In genomic region chr3:52216585-52217408, GRCh38 we compare ENCODE assay signal across 8 cellular contexts. TPM values are rescaled to one million over a fixed set of nuclear protein-coding genes. Genes with fewer than 3 reads are reported as not detected.
DNase-seq lines count a peak whose midpoint lies in the region; FAIRE-seq and TF ChIP-seq lines count a peak whose summit lies in the region.

No MANE protein-coding gene starts in this region.

- H3K36me3 ChIP-seq in keratinocyte (ENCODE audit: control insufficient read depth in 2 of 2, extremely low read depth in 1 of 2, insufficient read depth in 2 of 2, low read length in 2 of 2), result peaks cover 19 to 23% of the 10 kb centered on the region in 2 experiments

- H3K79me2 ChIP-seq in keratinocyte (ENCODE audit: control insufficient read depth, insufficient read depth, low read length), result no peaks in the 10 kb centered on the region

- TF ChIP-seq CTCF in keratinocyte (optimal IDR thresholded peaks at IDR 0.05 in 1 of 3, IDR thresholded peaks at IDR 0.05 in 1 of 3, conservative IDR thresholded peaks at IDR 0.05 in 1 of 3; ENCODE audit: extremely low read depth in 1 of 3, insufficient read depth in 2 of 3, low read length in 3 of 3), result no peak

- peak; percentile 100 for FAIRE-seq in keratinocyte (lab: Jason Lieb, UNC)

- no peaks in the 10 kb centered on the region for H3K9me3 ChIP-seq in keratinocyte (ENCODE audit: control insufficient read depth, low read depth, low read length)

- peaks cover 3% of the 10 kb centered on the region for H3K9me1 ChIP-seq in keratinocyte (ENCODE audit: control insufficient read depth, extremely low read depth, insufficient read depth, low read length)

- peaks cover 22% of the 10 kb centered on the region for H3K4me1 ChIP-seq in keratinocyte (ENCODE audit: control insufficient read depth, extremely low read depth, insufficient read depth, low read length)

- DNase-seq in GF-D8 (lab: John Stamatoyannopoulos, UW) (peak; percentile 49), SHP77 treated with DMSO at 0.1 percent for 48 hours (lab: John Stamatoyannopoulos, UW) (peak; percentile 51), astrocyte of the hippocampus (ENCODE audit: low read depth, low spot score) (peak; percentile 83), keratinocyte (ENCODE audit: low read depth, low spot score) (peak; percentile 65), iPS-NIHi7 (ENCODE audit: extremely low spot score) (no peak), NCI-H1048 (lab: John Stamatoyannopoulos, UW) (no peak), hypothalamus (lab: John Stamatoyannopoulos, UW) (no peak)
- peak; percentile 17 to 40 for DNase-seq in stimulated activated CD8-positive, alpha-beta memory T cell treated with anti-CD3 and anti-CD28 coated beads, Interleukin-15, amount 100 ng/mL, for 48 hours (ENCODE audit: low read depth in 2 of 2)

- dilution Hi-C loops in keratinocyte (cut with MboI; ENCODE audit: extremely low pct_ligation_motif_present, low sequenced_read_pairs), result no loop called here

- H4K20me1 ChIP-seq in keratinocyte (ENCODE audit: control insufficient read depth, extremely low read depth, insufficient read depth, low read length), result no peaks in the 10 kb centered on the region

- no peak overlapping the region for H2AFZ ChIP-seq in keratinocyte (ENCODE audit: control insufficient read depth, low read length)

- H3K9ac ChIP-seq in keratinocyte (ENCODE audit: control insufficient read depth, extremely low read depth, insufficient read depth, low read length), result peak overlapping the region; percentile 0

- H3K4me2 ChIP-seq in keratinocyte (ENCODE audit: control insufficient read depth, extremely low read depth, insufficient read depth, low read depth, low read length), result peak overlapping the region; percentile 75

- no peaks in the 10 kb centered on the region for H3K27me3 ChIP-seq in keratinocyte (ENCODE audit: control insufficient read depth, extremely low read depth, insufficient read depth, low read length)

- peak overlapping the region; percentile 59 for H3K27ac ChIP-seq in keratinocyte (ENCODE audit: control insufficient read depth, insufficient read depth, low read length)

- peak overlapping the region in 1 of 3 experiments; percentile 29 for H3K4me3 ChIP-seq in keratinocyte (ENCODE audit: control insufficient read depth in 2 of 3, extremely low read depth in 1 of 3, insufficient read depth in 2 of 3, low read depth in 1 of 3, low read length in 3 of 3)

RNA-seq across cellular contexts. Expression of gene TLR9, which starts 8.6 kb away (rescaled TPM):
- not detected in 3 replicates for polyA plus RNA-seq in keratinocyte
- not detected for polyA plus RNA-seq in keratinocyte (2011; ENCODE audit: low read depth)
- polyA plus RNA-seq in keratinocyte (2011; cell fraction: cytosol; rRNA removed), result not detected in 2 replicates
- polyA plus RNA-seq in keratinocyte (2011; cell fraction: nucleus; rRNA removed), result 0.12 and 0.18 TPM in 2 replicates
- polyA plus RNA-seq in keratinocyte (2012; ENCODE audit: low replicate concordance), result 0.20 TPM in 1 of 2 replicates, not detected in the other
- 0.13 TPM in 1 of 3 replicates, not detected in the others for polyA minus RNA-seq in keratinocyte
- polyA minus RNA-seq in keratinocyte (2011; cell fraction: cytosol; rRNA and poly(A)+ RNA removed), result not detected
- polyA minus RNA-seq in keratinocyte (2011; cell fraction: nucleus; rRNA and poly(A)+ RNA removed), result not detected in 2 replicates

RNA-seq across cellular contexts. Expression of gene ALAS1, which starts 18.8 kb away (rescaled TPM):
- 54.6 to 109 TPM (median 74.1 TPM) in 3 replicates for polyA plus RNA-seq in keratinocyte
- 31.4 TPM for polyA plus RNA-seq in keratinocyte (2011; ENCODE audit: low read depth)
- 70.5 and 82.2 TPM in 2 replicates for polyA plus RNA-seq in keratinocyte (2011; cell fraction: cytosol; rRNA removed)
- polyA plus RNA-seq in keratinocyte (2011; cell fraction: nucleus; rRNA removed), result 119 and 125 TPM in 2 replicates
- 51.4 and 67.5 TPM in 2 replicates for polyA plus RNA-seq in keratinocyte (2012; ENCODE audit: low replicate concordance)
- 48.8 to 118 TPM (median 51.9 TPM) in 3 replicates for polyA minus RNA-seq in keratinocyte
- polyA minus RNA-seq in keratinocyte (2011; cell fraction: cytosol; rRNA and poly(A)+ RNA removed), result 53.9 TPM
- 40.9 and 59.5 TPM in 2 replicates for polyA minus RNA-seq in keratinocyte (2011; cell fraction: nucleus; rRNA and poly(A)+ RNA removed)

RNA-seq across cellular contexts. Expression of gene TWF2, which starts 22.2 kb away (rescaled TPM):
- polyA plus RNA-seq in keratinocyte, result 70.4 to 113 TPM (median 77.0 TPM) in 3 replicates
- polyA plus RNA-seq in keratinocyte (2011; ENCODE audit: low read depth), result 17.4 TPM
- 66.4 and 134 TPM in 2 replicates for polyA plus RNA-seq in keratinocyte (2011; cell fraction: cytosol; rRNA removed)
- 63.2 and 86.3 TPM in 2 replicates for polyA plus RNA-seq in keratinocyte (2011; cell fraction: nucleus; rRNA removed)
- polyA plus RNA-seq in keratinocyte (2012; ENCODE audit: low replicate concordance), result 33.1 and 98.3 TPM in 2 replicates
- 57.0 to 139 TPM (median 67.1 TPM) in 3 replicates for polyA minus RNA-seq in keratinocyte
- 124 TPM for polyA minus RNA-seq in keratinocyte (2011; cell fraction: cytosol; rRNA and poly(A)+ RNA removed)
- 41.2 and 43.6 TPM in 2 replicates for polyA minus RNA-seq in keratinocyte (2011; cell fraction: nucleus; rRNA and poly(A)+ RNA removed)

RNA-seq across cellular contexts. Expression of gene PPM1M, which starts 28.8 kb away (rescaled TPM):
- 6.4 to 8.0 TPM (median 6.5 TPM) in 3 replicates for polyA plus RNA-seq in keratinocyte
- polyA plus RNA-seq in keratinocyte (2011; ENCODE audit: low read depth), result 3.3 TPM
- 4.8 and 6.3 TPM in 2 replicates for polyA plus RNA-seq in keratinocyte (2011; cell fraction: cytosol; rRNA removed)
- 10.4 and 10.6 TPM in 2 replicates for polyA plus RNA-seq in keratinocyte (2011; cell fraction: nucleus; rRNA removed)
- polyA plus RNA-seq in keratinocyte (2012; ENCODE audit: low replicate concordance), result 2.6 and 5.5 TPM in 2 replicates
- polyA minus RNA-seq in keratinocyte, result 7.5 to 11.3 TPM (median 10.0 TPM) in 3 replicates
- polyA minus RNA-seq in keratinocyte (2011; cell fraction: cytosol; rRNA and poly(A)+ RNA removed), result 9.0 TPM
- polyA minus RNA-seq in keratinocyte (2011; cell fraction: nucleus; rRNA and poly(A)+ RNA removed), result 2.0 and 3.7 TPM in 2 replicates

Comparison
In these comparisons a context has a peak if more than half of its experiments do, and no peak if none do; other contexts are left out.
1. DNase-seq: peak in GF-D8 (single experiment), SHP77 treated with DMSO at 0.1 percent for 48 hours (single experiment), astrocyte of the hippocampus (single experiment), keratinocyte (single experiment) and stimulated activated CD8-positive, alpha-beta memory T cell treated with anti-CD3 and anti-CD28 coated beads, Interleukin-15, amount 100 ng/mL, for 48 hours (2 of 2); none in iPS-NIHi7 (single experiment), NCI-H1048 (single experiment) and hypothalamus (0 of 51).